Comparison of ENCODE assay signal across 1 cellular context in genomic region chr11:12066056-12066798, GRCh38.
A peak's percentile ranks its signal among the peaks of the same experiment; 100 is the strongest.
TF ChIP-seq lines count a peak whose summit lies in the region.

No MANE protein-coding gene starts in this region.

TF ChIP-seq in HCT116, 20 proteins besides CTCF, POLR2A, EP300 and RAD21 (continued from another document):
- TF ChIP-seq CBX3 (IDR thresholded peaks at IDR 0.05; ENCODE audit: low read depth) = peak; percentile 87
- no peak for TF ChIP-seq EZH2 (IDR thresholded peaks at IDR 0.05)
- TF ChIP-seq YY1 (IDR thresholded peaks at IDR 0.05; ENCODE audit: extremely low read depth, insufficient replicate concordance, low read depth, low read length) = peak; percentile 70
- TF ChIP-seq ATF3 (IDR thresholded peaks at IDR 0.05) = peak; percentile 89
- peak; percentile 96 for TF ChIP-seq SP1 (IDR thresholded peaks at IDR 0.05; ENCODE audit: low read depth)
- peak; percentile 79 for TF ChIP-seq SRF (IDR thresholded peaks at IDR 0.05; ENCODE audit: low read depth)
